ENCODE assay signal across 27 cellular contexts in genomic region chr7:22348379-22348778, GRCh38. TPM values are rescaled to one million over a fixed set of nuclear protein-coding genes. Genes with fewer than 3 reads are reported as not detected.
DNase-seq lines count a peak whose midpoint lies in the region; ATAC-seq, FAIRE-seq and TF ChIP-seq lines count a peak whose summit lies in the region.
"Had no signal": no experiment of that assay in that cellular context is flagged by ENCODE, and none has a peak within 500 bp of the region (broad histone marks: within the 10 kb centered on the region; RNA-seq: fewer than 3 reads in every experiment).

No MANE protein-coding gene starts in this region.

- POLR2A ChIA-PET in endothelial cell of umbilical vein (lab: Charles Lee), result no interaction called here

- TF ChIP-seq POLR2A in endothelial cell of umbilical vein (IDR thresholded peaks at IDR 0.05; ENCODE audit: low read depth, low read length), result no peak

- H2AFZ ChIP-seq in endothelial cell of umbilical vein (ENCODE audit: low read depth, low read length), result no peak overlapping the region

- no peak overlapping the region for H3K4me2 ChIP-seq in endothelial cell of umbilical vein (ENCODE audit: insufficient read depth, low read length)
- H3K4me2 ChIP-seq: KMS-11 had no signal

- H3K27ac ChIP-seq in endothelial cell of umbilical vein (ENCODE audit: insufficient read depth, low read depth, low read length), result no peak overlapping the region
- H3K27ac ChIP-seq: colonic mucosa, KMS-11, sigmoid colon, SJCRH30 had no signal

- H3K9me1 ChIP-seq in endothelial cell of umbilical vein (replicated peaks; ENCODE audit: control insufficient read depth, extremely low read depth, insufficient read depth, low read length), result no peaks in the 10 kb centered on the region

- dilution Hi-C loops in endothelial cell of umbilical vein (cut with MboI; ENCODE audit: extremely low pct_ligation_motif_present, low sequenced_read_pairs), result no loop called here

- H3K4me3 ChIP-seq in endothelial cell of umbilical vein (replicated peaks in 1 of 3; ENCODE audit: insufficient read depth in 1 of 3, low read depth in 1 of 3, low read length in 3 of 3), result no peak overlapping the region
- H3K4me3 ChIP-seq: colonic mucosa, pancreas, sigmoid colon, SJCRH30, transverse colon had no signal

- H3K36me3 ChIP-seq in endothelial cell of umbilical vein (ENCODE audit: control insufficient read depth in 2 of 2, extremely low read depth in 1 of 2, insufficient read depth in 2 of 2, low read length in 2 of 2), result no peaks in the 10 kb centered on the region
- H3K36me3 ChIP-seq: colonic mucosa, pancreas, sigmoid colon, SJCRH30, transverse colon had no signal

- BruUV-seq in endothelial cell of umbilical vein (replicated peaks; lab: Mats Ljungman, UMichigan), result no TSS peak

- CTCF ChIA-PET in endothelial cell of umbilical vein (lab: Charles Lee), result interaction anchor here (0.7 to 1.8 kb wide), 5 partner anchors 17 to 104 kb away, joined by 3 to 6 read pairs (median 3); no protein-coding TSS in a partner anchor

- H3K9ac ChIP-seq in endothelial cell of umbilical vein (replicated peaks; ENCODE audit: extremely low read depth, insufficient read depth, low read length), result no peak overlapping the region
- H3K9ac ChIP-seq: KMS-11 had no signal

- no peaks in the 10 kb centered on the region for H3K27me3 ChIP-seq in endothelial cell of umbilical vein (ENCODE audit: control insufficient read depth in 2 of 2, insufficient read depth in 2 of 2, low read length in 2 of 2)
- H3K27me3 ChIP-seq: colonic mucosa, pancreas, sigmoid colon, SJCRH30, transverse colon had no signal

- no peak for ATAC-seq in T-helper 17 cell
- ATAC-seq: activated CD8-positive, alpha-beta T cell treated with anti-CD3 and anti-CD28 coated beads for 36 hours; natural killer cell; pancreas had no signal

- TF ChIP-seq CTCF in endothelial cell of umbilical vein (IDR thresholded peaks at IDR 0.05; ENCODE audit: extremely low read depth in 1 of 2, insufficient read depth in 1 of 2, low read depth in 1 of 2, low read length in 2 of 2), result no peak

- DNase-seq in Daoy (ENCODE audit: low read depth), result peak; percentile 35
- DNase-seq in RPMI7951 (ENCODE audit: low read depth), result peak; percentile 57
- DNase-seq in endothelial cell of umbilical vein (ENCODE audit: low read depth, low spot score), result peak; percentile 48
- DNase-seq in renal cortical epithelial cell (ENCODE audit: low read depth), result peak; percentile 85
- no peak for DNase-seq in GF-D8 (lab: John Stamatoyannopoulos, UW)
- DNase-seq in AML-193 (lab: John Stamatoyannopoulos, UW), result no peak
- DNase-seq in T-helper 17 cell, result no peak
- DNase-seq: activated CD4-positive, CD25-positive, alpha-beta regulatory T cell; activated CD8-positive, alpha-beta T cell treated with anti-CD3 and anti-CD28 coated beads for 36 hours; activated naive CD4-positive, alpha-beta T cell treated with anti-CD3 and anti-CD28 coated beads, Interleukin-2, amount 10 ng/mL, durations not matched to agents 7 days and 5 days; activated T-cell treated with anti-CD3 and anti-CD28 coated beads, Interleukin-2, amount 50 U/mL, for 1 hour; aorta; colonic mucosa; COR-L47; natural killer cell; NCI-H1048; NCI-H2081 treated with DMSO at 0.1 percent for 48 hours; NCI-H524; sigmoid colon; SJCRH30; stimulated activated CD4-positive, alpha-beta T cell treated with anti-CD3 and anti-CD28 coated beads, Interleukin-1b, Interleukin-23, amount 100 ng/mL, for 48 hours; stimulated activated naive CD4-positive, alpha-beta T cell treated with Interleukin-2 at 50 U/mL for 16 hours; T-helper 2 cell; transverse colon had no signal

- no peaks in the 10 kb centered on the region for H3K4me1 Mint-ChIP-seq in T-helper 17 cell
- H3K4me1 Mint-ChIP-seq: activated naive CD4-positive, alpha-beta T cell treated with anti-CD3 and anti-CD28 coated beads, Interleukin-2, amount 10 ng/mL, durations not matched to agents 7 days and 5 days; natural killer cell had no signal

- peaks cover 11% of the 10 kb centered on the region for H3K4me1 ChIP-seq in endothelial cell of umbilical vein (ENCODE audit: control insufficient read depth, extremely low read depth, insufficient read depth, low read length)
- H3K4me1 ChIP-seq: sigmoid colon, SJCRH30 had no signal

- intact Hi-C loops in endothelial cell of umbilical vein (cut with micrococcal nuclease), result no loop called here

- no peak overlapping the region for H3K4me3 Mint-ChIP-seq in T-helper 17 cell
- H3K4me3 Mint-ChIP-seq: activated CD8-positive, alpha-beta T cell treated with anti-CD3 and anti-CD28 coated beads for 36 hours; activated naive CD4-positive, alpha-beta T cell treated with anti-CD3 and anti-CD28 coated beads, Interleukin-2, amount 10 ng/mL, durations not matched to agents 7 days and 5 days; B cell; natural killer cell had no signal

- H3K27ac Mint-ChIP-seq in T-helper 17 cell, result no peak overlapping the region
- H3K27ac Mint-ChIP-seq: activated CD8-positive, alpha-beta T cell treated with anti-CD3 and anti-CD28 coated beads for 36 hours; activated naive CD4-positive, alpha-beta T cell treated with anti-CD3 and anti-CD28 coated beads, Interleukin-2, amount 10 ng/mL, durations not matched to agents 7 days and 5 days; B cell; natural killer cell had no signal

- H3K36me3 Mint-ChIP-seq in T-helper 17 cell (ENCODE audit: low read depth), result no peaks in the 10 kb centered on the region
- H3K36me3 Mint-ChIP-seq: activated naive CD4-positive, alpha-beta T cell treated with anti-CD3 and anti-CD28 coated beads, Interleukin-2, amount 10 ng/mL, durations not matched to agents 7 days and 5 days; natural killer cell had no signal

- no peaks in the 10 kb centered on the region for H4K20me1 ChIP-seq in endothelial cell of umbilical vein (replicated peaks; ENCODE audit: control insufficient read depth, extremely low read depth, insufficient read depth, low read length)

- H3K9me3 ChIP-seq in endothelial cell of umbilical vein (replicated peaks; ENCODE audit: control insufficient read depth, insufficient read depth, low read length), result no peaks in the 10 kb centered on the region
- no peaks in the 10 kb centered on the region for H3K9me3 ChIP-seq in T-helper 17 cell (ENCODE audit: control insufficient read depth, low read length, poor library complexity, severe bottlenecking)
- H3K9me3 ChIP-seq: colonic mucosa, pancreas, sigmoid colon, SJCRH30, transverse colon had no signal

- no peaks in the 10 kb centered on the region for H3K79me2 ChIP-seq in endothelial cell of umbilical vein (ENCODE audit: control insufficient read depth, insufficient read depth, low read length)

- H3K27me3 Mint-ChIP-seq in T-helper 17 cell, result peaks cover 14% of the 10 kb centered on the region

- FAIRE-seq in endothelial cell of umbilical vein (lab: Jason Lieb, UNC), result peak; percentile 53
- FAIRE-seq: pancreas had no signal

TF ChIP-seq in endothelial cell of umbilical vein, 7 proteins besides CTCF, POLR2A, EP300 and RAD21:
- TF ChIP-seq FOS (IDR thresholded peaks at IDR 0.05; ENCODE audit: borderline replicate concordance, insufficient read depth, low read length) (peak; percentile 77), EZH2 (IDR thresholded peaks at IDR 0.05; ENCODE audit: borderline replicate concordance, low read depth, low read length, severe bottlenecking) (no peak), JUN (IDR thresholded peaks at IDR 0.05; ENCODE audit: borderline replicate concordance, insufficient read depth, insufficient read length, low read depth) (peak; percentile 62)

RNA-seq across cellular contexts. Expression of gene RAPGEF5, which starts 8.6 kb away (rescaled TPM):
- total RNA-seq in Daoy (2014; rRNA removed; shearing (Covaris generic)), result 1.8 and 6.3 TPM in 2 replicates
- 2.9 and 3.6 TPM in 2 replicates for total RNA-seq in RPMI7951 (2014; rRNA removed; shearing (Covaris generic))
- total RNA-seq in endothelial cell of umbilical vein (43.2 and 43.3 TPM in 2 replicates), renal cortical epithelial cell (2.3 and 4.0 TPM in 2 replicates), T-helper 17 cell (under 1 TPM; 0.10 to 0.85 TPM)
- 4.5 and 10.0 TPM in 2 replicates for polyA plus RNA-seq in endothelial cell of umbilical vein
- 6.2 and 7.1 TPM in 2 replicates for polyA plus RNA-seq in endothelial cell of umbilical vein (2011; cell fraction: cytosol; rRNA removed)
- 65.7 and 106 TPM in 2 replicates for polyA plus RNA-seq in endothelial cell of umbilical vein (2011; cell fraction: nucleus; rRNA removed)
- polyA plus RNA-seq in endothelial cell of umbilical vein (2012), result 13.8 and 26.2 TPM in 2 replicates
- 50.1 and 70.0 TPM in 2 replicates for polyA minus RNA-seq in endothelial cell of umbilical vein
- not detected for polyA minus RNA-seq in endothelial cell of umbilical vein (2011; cell fraction: cytosol; rRNA and poly(A)+ RNA removed)
- polyA minus RNA-seq in endothelial cell of umbilical vein (2011; cell fraction: nucleus; rRNA and poly(A)+ RNA removed), result 400 and 690 TPM in 2 replicates

Comparison
In these comparisons a context has a peak if more than half of its experiments do, and no peak if none do; other contexts are left out.
1. DNase-seq: peak in Daoy (single experiment), RPMI7951 (single experiment), endothelial cell of umbilical vein (single experiment) and renal cortical epithelial cell (single experiment); none in GF-D8 (single experiment), AML-193 (0 of 2) and T-helper 17 cell (0 of 3).